Comparison of ENCODE assay signal across 9 cellular contexts in genomic region chr1:50332941-50333594, GRCh38.
DNase-seq lines count a peak whose midpoint lies in the region; ATAC-seq and TF ChIP-seq lines count a peak whose summit lies in the region.
"Had no signal": no experiment of that assay in that cellular context is flagged by ENCODE, and none has a peak within 500 bp of the region (broad histone marks: within the 10 kb centered on the region; RNA-seq: fewer than 3 reads in every experiment).

No MANE protein-coding gene starts in this region.

- ATAC-seq in HG02642 (IDR thresholded peaks at IDR 0.05; ENCODE audit: poor library complexity, unreplicated experiment), result peak; percentile 75
- peak; percentile 56 for ATAC-seq in activated CD8-positive, alpha-beta T cell treated with anti-CD3 and anti-CD28 coated beads for 36 hours
- ATAC-seq in stimulated activated effector memory CD8-positive, alpha-beta T cell treated with anti-CD3 and anti-CD28 coated beads, Interleukin-12 subunit alpha, Interleukin-12 subunit beta, amount 100 ng/mL, for 72 hours, result peak; percentile 77

- peak overlapping the region; percentile 32 for H3K4me3 Mint-ChIP-seq in activated CD8-positive, alpha-beta T cell treated with anti-CD3 and anti-CD28 coated beads for 36 hours
- H3K4me3 Mint-ChIP-seq in endodermal cell, result peak overlapping the region; percentile 47
- peak overlapping the region; percentile 46 for H3K4me3 Mint-ChIP-seq in stimulated activated effector memory CD8-positive, alpha-beta T cell treated with anti-CD3 and anti-CD28 coated beads, Interleukin-12 subunit alpha, Interleukin-12 subunit beta, amount 100 ng/mL, for 72 hours

- H3K4me3 ChIP-seq in endodermal cell (ENCODE audit: low read length), result peak overlapping the region; percentile 77

- no peaks in the 10 kb centered on the region for H3K9me3 Mint-ChIP-seq in activated CD8-positive, alpha-beta T cell treated with anti-CD3 and anti-CD28 coated beads for 36 hours
- H3K9me3 Mint-ChIP-seq in endodermal cell, result no peaks in the 10 kb centered on the region
- H3K9me3 Mint-ChIP-seq in stimulated activated effector memory CD8-positive, alpha-beta T cell treated with anti-CD3 and anti-CD28 coated beads, Interleukin-12 subunit alpha, Interleukin-12 subunit beta, amount 100 ng/mL, for 72 hours, result no peaks in the 10 kb centered on the region

- no peaks in the 10 kb centered on the region for H3K36me3 ChIP-seq in endodermal cell (ENCODE audit: control insufficient read depth, insufficient read depth, low read length)

- H3K36me3 Mint-ChIP-seq in activated CD8-positive, alpha-beta T cell treated with anti-CD3 and anti-CD28 coated beads for 36 hours (ENCODE audit: low read depth), result no peaks in the 10 kb centered on the region
- H3K36me3 Mint-ChIP-seq in endodermal cell (ENCODE audit: low read depth), result no peaks in the 10 kb centered on the region
- no peaks in the 10 kb centered on the region for H3K36me3 Mint-ChIP-seq in stimulated activated effector memory CD8-positive, alpha-beta T cell treated with anti-CD3 and anti-CD28 coated beads, Interleukin-12 subunit alpha, Interleukin-12 subunit beta, amount 100 ng/mL, for 72 hours

- TF ChIP-seq CTCF in activated CD8-positive, alpha-beta T cell treated with anti-CD3 and anti-CD28 coated beads for 36 hours (IDR thresholded peaks at IDR 0.05), result peak; percentile 84
- peak; percentile 95 for TF ChIP-seq CTCF in endodermal cell (conservative IDR thresholded peaks at IDR 0.05)

- H3K27me3 ChIP-seq in endodermal cell (ENCODE audit: control insufficient read depth, insufficient read depth, low read length, poor library complexity, severe bottlenecking), result peaks cover 63% of the 10 kb centered on the region

- POLR2A ChIA-PET in activated CD8-positive, alpha-beta T cell treated with anti-CD3 and anti-CD28 coated beads for 36 hours (lab: Charles Lee), result no interaction called here

- intact Hi-C loops in activated CD8-positive, alpha-beta T cell treated with anti-CD3 and anti-CD28 coated beads for 36 hours (cut with micrococcal nuclease), result no loop called here

- WGBS in endodermal cell (ENCODE audit: insufficient coverage in 1 of 2, insufficient read length in 1 of 2), 2 experiments, result 0 to 8% methylated on average over 3 to 56 of the region's 56 CpGs

- H3K27me3 Mint-ChIP-seq in activated CD8-positive, alpha-beta T cell treated with anti-CD3 and anti-CD28 coated beads for 36 hours, result peaks cover 36% of the 10 kb centered on the region
- H3K27me3 Mint-ChIP-seq in endodermal cell (ENCODE audit: insufficient read depth), result peaks cover 56% of the 10 kb centered on the region

- no peak overlapping the region for H3K27ac Mint-ChIP-seq in activated CD8-positive, alpha-beta T cell treated with anti-CD3 and anti-CD28 coated beads for 36 hours
- no peak overlapping the region for H3K27ac Mint-ChIP-seq in endodermal cell
- H3K27ac Mint-ChIP-seq in stimulated activated effector memory CD8-positive, alpha-beta T cell treated with anti-CD3 and anti-CD28 coated beads, Interleukin-12 subunit alpha, Interleukin-12 subunit beta, amount 100 ng/mL, for 72 hours, result no peak overlapping the region

- DNase-seq in NCI-H345 (lab: John Stamatoyannopoulos, UW) (peak; percentile 66), NCI-H345 treated with DMSO at 0.1 percent for 48 hours (lab: John Stamatoyannopoulos, UW; ENCODE audit: unreplicated experiment) (no peak), NCI-H146 treated with DMSO at 0.1 percent for 48 hours (lab: John Stamatoyannopoulos, UW; ENCODE audit: unreplicated experiment) (peak; percentile 18), endodermal cell (peak; percentile 94), mesenteric fat pad (ENCODE audit: low spot score) (peak; percentile 93)
- DNase-seq in activated CD8-positive, alpha-beta T cell treated with anti-CD3 and anti-CD28 coated beads for 36 hours, result peak; percentile 37
- peak; percentile 47 to 78 for DNase-seq in stimulated activated effector memory CD8-positive, alpha-beta T cell treated with anti-CD3 and anti-CD28 coated beads, Interleukin-12 subunit alpha, Interleukin-12 subunit beta, amount 100 ng/mL, for 72 hours (ENCODE audit: low spot score in 2 of 2)
- DNase-seq: DND-41 had no signal

- H3K9me3 ChIP-seq in endodermal cell (ENCODE audit: control insufficient read depth, low read length), result no peaks in the 10 kb centered on the region

- no peaks in the 10 kb centered on the region for H3K4me1 ChIP-seq in endodermal cell (ENCODE audit: control insufficient read depth, insufficient read depth, low read length)

- no peak overlapping the region for H3K9ac ChIP-seq in endodermal cell (ENCODE audit: extremely low read depth, low read length, poor library complexity, severe bottlenecking)

- H3K4me1 Mint-ChIP-seq in activated CD8-positive, alpha-beta T cell treated with anti-CD3 and anti-CD28 coated beads for 36 hours (ENCODE audit: low read depth), result peaks cover 9% of the 10 kb centered on the region
- H3K4me1 Mint-ChIP-seq in endodermal cell, result no peaks in the 10 kb centered on the region
- peaks cover 8% of the 10 kb centered on the region for H3K4me1 Mint-ChIP-seq in stimulated activated effector memory CD8-positive, alpha-beta T cell treated with anti-CD3 and anti-CD28 coated beads, Interleukin-12 subunit alpha, Interleukin-12 subunit beta, amount 100 ng/mL, for 72 hours

- CTCF ChIA-PET in activated CD8-positive, alpha-beta T cell treated with anti-CD3 and anti-CD28 coated beads for 36 hours (lab: Charles Lee), result interaction anchor here (0.7 to 4.3 kb wide), 17 partner anchors 8 to 690 kb away, joined by 3 to 26 read pairs (median 3); no protein-coding TSS in a partner anchor

- H3K27ac ChIP-seq in endodermal cell (ENCODE audit: low read depth, low read length), result no peak overlapping the region
